12 cellular contexts compared by ENCODE assay signal in the genomic region with DNA sequence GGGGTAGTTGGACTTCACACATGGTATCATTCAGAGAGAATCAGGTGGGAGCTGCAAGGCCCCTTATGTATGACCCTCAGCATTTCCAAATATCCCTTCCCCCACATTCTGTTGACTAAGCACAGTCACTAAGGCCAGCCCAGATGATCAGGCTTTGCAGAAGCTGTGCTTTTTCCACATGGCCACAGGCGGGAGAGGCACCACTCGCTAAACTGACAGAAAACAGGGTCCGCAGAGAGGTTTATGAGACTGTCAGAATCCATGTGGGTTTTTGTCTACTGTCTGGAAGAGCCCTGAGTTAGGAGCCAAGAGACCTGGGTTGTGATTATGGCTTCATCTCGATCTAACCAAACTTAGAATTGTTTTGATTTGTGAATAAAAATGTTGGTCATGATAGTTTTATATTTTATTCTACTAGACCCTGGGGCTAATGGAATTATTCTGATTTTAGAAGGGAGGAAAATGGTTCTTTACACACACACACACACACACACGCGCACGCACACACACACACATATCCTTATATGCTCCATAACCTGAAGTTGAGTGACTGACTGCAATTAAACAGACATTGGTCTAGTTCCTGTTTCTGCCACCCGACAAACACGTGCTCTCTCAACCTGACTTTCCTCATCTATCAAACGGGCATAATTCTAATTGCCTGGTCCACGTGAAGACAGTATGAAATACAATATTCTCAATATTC. TPM values are rescaled to one million over a fixed set of nuclear protein-coding genes. Genes with fewer than 3 reads are reported as not detected.
DNase-seq lines count a peak whose midpoint lies in the region; ATAC-seq, FAIRE-seq and TF ChIP-seq lines count a peak whose summit lies in the region.
"Had no signal": no experiment of that assay in that cellular context is flagged by ENCODE, and none has a peak within 500 bp of the region (broad histone marks: within the 10 kb centered on the region; RNA-seq: fewer than 3 reads in every experiment).

No MANE protein-coding gene starts in this region.

- no TSS peak for BruUV-seq in IMR-90 (replicated peaks; lab: Mats Ljungman, UMichigan)

- H3K56ac ChIP-seq in IMR-90 (ENCODE audit: extremely low read depth, insufficient read depth, low read length), result no peak overlapping the region

- H3K4me1 ChIP-seq in IMR-90 (ENCODE audit: control insufficient read depth, insufficient read depth, low read length), result peaks cover 3% of the 10 kb centered on the region; the same call in 1 of the 2 replicates

- H3K27ac Mint-ChIP-seq in activated B cell treated with CpG ODN at 0.5 μM for 24 hours, result peak overlapping the region; percentile 88
- H3K27ac Mint-ChIP-seq in nephron, result peak overlapping the region; percentile 49 to 81 (median 75)

- in situ Hi-C loops in IMR-90 (cut with MboI; ENCODE audit: low sequenced_read_pairs), result no loop called here

- TF ChIP-seq CTCF in IMR-90 (conservative IDR thresholded peaks at IDR 0.05; ENCODE audit: low read depth, low read length), result no peak
- no peak for TF ChIP-seq CTCF in activated B cell treated with CpG ODN at 0.5 μM for 24 hours (IDR thresholded peaks at IDR 0.05)
- no peak for TF ChIP-seq CTCF in nephron (IDR thresholded peaks at IDR 0.05; ENCODE audit: unreplicated experiment in 3 of 3)

- no peak for ATAC-seq in IMR-90 (ENCODE audit: low read depth)
- ATAC-seq in activated B cell treated with CpG ODN at 0.5 μM for 24 hours (ENCODE audit: low read depth), result peak; percentile 44

- intact Hi-C loops in IMR-90 (cut with micrococcal nuclease) (no loop called here), activated B cell treated with CpG ODN at 0.5 μM for 24 hours (cut with micrococcal nuclease) (loop anchor here (1.0 to 5.0 kb wide), 2 partner anchors 28 to 111 kb away; no protein-coding TSS in a partner anchor), posterior cingulate gyrus (cut with DNase I) (no loop called here)

- H4K20me1 ChIP-seq in IMR-90 (ENCODE audit: insufficient read depth, low read length), result no peaks in the 10 kb centered on the region

- no peak overlapping the region for H2BK120ac ChIP-seq in IMR-90 (ENCODE audit: low read depth, low read length)

- H3K4me2 ChIP-seq in IMR-90 (ENCODE audit: low read depth, low read length), result no peak overlapping the region

- no peak overlapping the region for H2BK20ac ChIP-seq in IMR-90 (ENCODE audit: low read depth, low read length)

- no peak overlapping the region for H2AFZ ChIP-seq in IMR-90 (replicated peaks; ENCODE audit: low read length, poor library complexity)

- H3K27me3 ChIP-seq in IMR-90 (ENCODE audit: control insufficient read depth, insufficient read depth, low read length), result no peaks in the 10 kb centered on the region; the same call in 1 of the 2 replicates

- H3K4me3 ChIP-seq in IMR-90 (ENCODE audit: insufficient read depth, low read depth, low read length), result no peak overlapping the region
- H3K4me3 ChIP-seq: left ventricle myocardium inferior had no signal

- peak overlapping the region; percentile 72 for H3K4me3 Mint-ChIP-seq in activated B cell treated with CpG ODN at 0.5 μM for 24 hours
- H3K4me3 Mint-ChIP-seq in nephron, result no peak overlapping the region
- H3K4me3 Mint-ChIP-seq: CD4-positive, alpha-beta memory T cell had no signal

- H3K4me1 Mint-ChIP-seq in activated B cell treated with CpG ODN at 0.5 μM for 24 hours (peaks cover 98% of the 10 kb centered on the region), nephron (peaks cover 65% of the 10 kb centered on the region)

- H2AK5ac ChIP-seq in IMR-90 (ENCODE audit: low read depth, low read length), result peak overlapping the region; percentile 25; the same call in 1 of the 2 replicates

- H3K14ac ChIP-seq in IMR-90 (replicated peaks; ENCODE audit: low read depth, low read length), result no peak overlapping the region

- H4K8ac ChIP-seq in IMR-90 (ENCODE audit: low read depth in 2 of 2, low read length in 2 of 2), result peak overlapping the region in 1 of 2 experiments; percentile 5; a peak in 1 of 4 replicates

- H3K18ac ChIP-seq in IMR-90 (ENCODE audit: low read depth, low read length), result no peak overlapping the region

- no peak overlapping the region for H4K5ac ChIP-seq in IMR-90 (ENCODE audit: low read depth, low read length)

- CTCF ChIA-PET in IMR-90 (lab: Yijun Ruan, JAX), result no interaction called here
- CTCF ChIA-PET in activated B cell treated with CpG ODN at 0.5 μM for 24 hours (lab: Charles Lee), result no interaction called here

- H3K27ac ChIP-seq in IMR-90 (ENCODE audit: insufficient read depth, low read length), result no peak overlapping the region
- H3K27ac ChIP-seq: left ventricle myocardium inferior had no signal

- H3K9me3 ChIP-seq in IMR-90 (ENCODE audit: control insufficient read depth, insufficient read depth, low read length), result no peaks in the 10 kb centered on the region
- H3K9me3 ChIP-seq: left ventricle myocardium inferior had no signal

- dilution Hi-C loops in IMR-90 (cut with HindIII; ENCODE audit: low sequenced_read_pairs, unreplicated experiment), result no loop called here

- H4K91ac ChIP-seq in IMR-90 (ENCODE audit: insufficient read depth, low read depth, low read length), result no peak overlapping the region

- peak; percentile 80 for FAIRE-seq in GM12891 (lab: Jason Lieb, UNC)

- no peaks in the 10 kb centered on the region for H3K79me1 ChIP-seq in IMR-90 (ENCODE audit: low read depth in 1 of 2, low read length in 2 of 2)

- no peaks in the 10 kb centered on the region for H3K36me3 ChIP-seq in IMR-90 (ENCODE audit: control insufficient read depth, insufficient read depth, low read length)
- H3K36me3 ChIP-seq: left ventricle myocardium inferior had no signal

- H2BK15ac ChIP-seq in IMR-90 (ENCODE audit: low read depth, low read length), result no peak overlapping the region

- DNase-seq in GM12891 (ENCODE audit: insufficient read length, low spot score), result no peak
- DNase-seq in IMR-90, result no peak
- no peak for DNase-seq in activated B cell treated with CpG ODN at 0.5 μM for 24 hours
- DNase-seq in NCI-H146 (lab: John Stamatoyannopoulos, UW), result no peak
- DNase-seq in SW480 (ENCODE audit: low spot score), result no peak
- DNase-seq in posterior cingulate gyrus, result no peak
- no peak for DNase-seq in NCI-H1930 (lab: John Stamatoyannopoulos, UW)
- DNase-seq: activated effector memory CD4-positive, alpha-beta T cell treated with anti-CD3 and anti-CD28 coated beads, Interleukin-2, amount 50 U/mL, for 16 hours; CD4-positive, alpha-beta memory T cell; left ventricle myocardium inferior; NCI-H1105 treated with DMSO at 0.1 percent for 48 hours had no signal

- H3K27me3 Mint-ChIP-seq in activated B cell treated with CpG ODN at 0.5 μM for 24 hours (no peaks in the 10 kb centered on the region), nephron (ENCODE audit: low read depth) (no peaks in the 10 kb centered on the region)

- H3K23ac ChIP-seq in IMR-90 (ENCODE audit: low read depth, low read length), result no peak overlapping the region

- no peak for TF ChIP-seq RAD21 in IMR-90 (IDR thresholded peaks at IDR 0.05; ENCODE audit: low read length)

- POLR2A ChIA-PET in IMR-90 (lab: Charles Lee; ENCODE audit: unreplicated experiment), result no interaction called here
- POLR2A ChIA-PET in activated B cell treated with CpG ODN at 0.5 μM for 24 hours (lab: Charles Lee), result interaction anchor here (0.9 to 13.2 kb wide), 7 partner anchors 8 to 52 kb away, joined by 3 to 111 read pairs (median 4); partner anchors contain the start of gene SETBP1

- H3K9me3 Mint-ChIP-seq in activated B cell treated with CpG ODN at 0.5 μM for 24 hours, result no peaks in the 10 kb centered on the region
- H3K9me3 Mint-ChIP-seq in nephron, result no peaks in the 10 kb centered on the region
- H3K9me3 Mint-ChIP-seq: CD4-positive, alpha-beta memory T cell had no signal

- H3K9me1 ChIP-seq in IMR-90 (ENCODE audit: insufficient read depth, low read length), result peaks cover 6% of the 10 kb centered on the region; the same call in 1 of the 2 replicates

- no peak for TF ChIP-seq POLR2A in GM12891 (IDR thresholded peaks at IDR 0.05; ENCODE audit: low read depth, low read length)
- TF ChIP-seq POLR2A in IMR-90 (IDR thresholded peaks at IDR 0.05; ENCODE audit: low read depth, low read length), result no peak

- H3K36me3 Mint-ChIP-seq in activated B cell treated with CpG ODN at 0.5 μM for 24 hours (ENCODE audit: low read depth) (peaks cover 18% of the 10 kb centered on the region), nephron (ENCODE audit: low read depth) (peaks cover 37% of the 10 kb centered on the region)
- H3K36me3 Mint-ChIP-seq: CD4-positive, alpha-beta memory T cell had no signal

- H3K9ac ChIP-seq in IMR-90 (ENCODE audit: low read depth, low read length), result no peak overlapping the region

- WGBS in IMR-90 (ENCODE audit: extremely low coverage in 2 of 2, insufficient read length in 1 of 2), 2 experiments, result 80% methylated on average over 1 of the region's 11 CpGs; no CpG with 5 or more reads in 1 of the 2 experiments

- H3K4ac ChIP-seq in IMR-90 (ENCODE audit: low read depth, low read length), result no peak overlapping the region

- no peak overlapping the region for H2AK9ac ChIP-seq in IMR-90 (replicated peaks; ENCODE audit: low read depth, low read length, poor library complexity)

- H2BK5ac ChIP-seq in IMR-90 (ENCODE audit: low read depth, low read length, poor library complexity, severe bottlenecking), result no peak overlapping the region

TF ChIP-seq in GM12891, 5 proteins besides CTCF, POLR2A, EP300 and RAD21:
- TF ChIP-seq SPI1 (IDR thresholded peaks at IDR 0.05; ENCODE audit: low read depth, low read length) (peak; percentile 63), PAX5 (IDR thresholded peaks at IDR 0.05; ENCODE audit: insufficient read depth, low read length, severe bottlenecking) (no peak)

TF ChIP-seq in IMR-90, 13 proteins besides CTCF, POLR2A, EP300 and RAD21 (continues in another document):
- no peak for TF ChIP-seq RCOR1 (IDR thresholded peaks at IDR 0.05; ENCODE audit: insufficient replicate concordance, low read length)
- no peak for TF ChIP-seq NFE2L2 (IDR thresholded peaks at IDR 0.05; ENCODE audit: low read depth, low read length)
- TF ChIP-seq MAZ (IDR thresholded peaks at IDR 0.05; ENCODE audit: borderline replicate concordance, low read depth, low read length), result no peak
- no peak for TF ChIP-seq MAFK (IDR thresholded peaks at IDR 0.05; ENCODE audit: low read depth, low read length)
- TF ChIP-seq BHLHE40 (IDR thresholded peaks at IDR 0.05; ENCODE audit: low read depth, low read length), result no peak
- no peak for TF ChIP-seq SMC3 (IDR thresholded peaks at IDR 0.05; ENCODE audit: low read depth, low read length)

RNA-seq across cellular contexts. Expression of gene SETBP1, which starts 50.6 kb away (rescaled TPM):
- polyA plus RNA-seq in GM12891 (2012; ENCODE audit: low read depth, missing spikeins), result 3.4 TPM
- total RNA-seq in IMR-90 (2012; rRNA removed) (0.28 and 0.36 TPM in 2 replicates), activated B cell treated with CpG ODN at 0.5 μM for 24 hours (65.5 and 72.8 TPM in 2 replicates)
- polyA plus RNA-seq in IMR-90 (2012; rRNA removed), result 0.16 and 0.19 TPM in 2 replicates
- polyA plus RNA-seq in IMR-90 (2012; cell fraction: cytosol; rRNA removed), result 0.02 and 0.09 TPM in 2 replicates
- 0.09 and 0.28 TPM in 2 replicates for polyA plus RNA-seq in IMR-90 (2012; cell fraction: nucleus; rRNA removed; ENCODE audit: low replicate concordance)

Comparison
In these comparisons a context has a peak if more than half of its experiments do, and no peak if none do; other contexts are left out.
1. RNA of gene SETBP1, which starts 50.6 kb away (total RNA-seq): 65.5 to 72.8 TPM in activated B cell treated with CpG ODN at 0.5 μM for 24 hours; 0.28 to 0.36 TPM in IMR-90; every median in the first group is over 10 times any median in the second.